ENCODE assay signal across 8 cellular contexts in the genomic region with DNA sequence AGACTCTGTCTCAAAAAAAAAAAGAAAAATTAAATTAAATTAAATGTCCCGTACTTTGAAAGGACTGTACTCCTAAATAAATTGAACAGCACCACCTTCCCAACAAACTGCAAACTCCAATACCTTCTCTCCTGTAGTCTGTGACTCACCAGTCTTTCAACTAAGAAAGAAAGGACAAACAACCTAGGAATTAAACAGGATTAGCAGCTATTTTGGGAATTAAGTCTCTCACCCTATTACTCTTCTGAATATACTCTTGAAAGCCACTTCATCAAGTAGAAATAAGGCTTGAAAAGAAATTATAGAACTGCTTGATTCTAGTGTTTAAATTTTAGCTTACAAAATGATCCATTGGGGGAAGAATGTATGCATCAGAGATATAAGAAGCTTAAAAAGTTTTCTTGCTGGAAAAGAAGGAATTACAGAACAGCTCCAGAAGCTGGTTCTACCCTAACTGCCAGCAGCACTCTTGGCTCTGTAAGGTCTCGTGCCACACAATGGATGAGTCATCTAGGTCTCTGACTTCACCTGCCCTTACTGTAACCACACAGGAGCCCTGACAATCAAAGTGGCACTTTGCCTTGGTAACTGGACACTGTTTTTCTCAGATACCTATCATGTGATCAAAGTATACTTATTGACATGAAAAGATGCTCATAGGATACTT. TPM values are rescaled to one million over a fixed set of nuclear protein-coding genes. Genes with fewer than 3 reads are reported as not detected.
DNase-seq lines count a peak whose midpoint lies in the region; ATAC-seq and TF ChIP-seq lines count a peak whose summit lies in the region.

No MANE protein-coding gene starts in this region.

- peaks cover 45% of the 10 kb centered on the region for H3K79me2 ChIP-seq in OCI-LY3 (ENCODE audit: low read length)

- H3K27me3 ChIP-seq in OCI-LY3 (ENCODE audit: low read depth, low read length), result no peaks in the 10 kb centered on the region
- H3K27me3 ChIP-seq in naive thymus-derived CD4-positive, alpha-beta T cell (ENCODE audit: control insufficient read depth in 2 of 2, insufficient read depth in 2 of 2, low read length in 2 of 2), result no peaks in the 10 kb centered on the region

- no peak for TF ChIP-seq CTCF in OCI-LY3 (IDR thresholded peaks at IDR 0.05; ENCODE audit: low read depth, low read length)
- no peak for TF ChIP-seq CTCF in chondrocyte (IDR thresholded peaks at IDR 0.05)

- no peaks in the 10 kb centered on the region for H3K9me3 Mint-ChIP-seq in activated naive CD8-positive, alpha-beta T cell treated with anti-CD3 and anti-CD28 coated beads, Interleukin-2, amount 50 U/mL, for 24 hours
- no peaks in the 10 kb centered on the region for H3K9me3 Mint-ChIP-seq in naive thymus-derived CD4-positive, alpha-beta T cell
- no peaks in the 10 kb centered on the region for H3K9me3 Mint-ChIP-seq in chondrocyte (ENCODE audit: low read depth)

- CTCF ChIA-PET in HEK293T (lab: Yijun Ruan, JAX), result interaction anchor here (0.6 to 1.3 kb wide), 5 partner anchors 9 to 148 kb away, joined by 3 to 5 read pairs (median 4); no protein-coding TSS in a partner anchor
- CTCF ChIA-PET in naive thymus-derived CD4-positive, alpha-beta T cell (lab: Charles Lee), result interaction anchor here (0.7 kb wide), 1 partner anchor 597 kb away, joined by 3 read pairs; no protein-coding TSS in a partner anchor

- peak overlapping the region; percentile 20 for H3K4me3 ChIP-seq in OCI-LY3 (ENCODE audit: low read length)
- H3K4me3 ChIP-seq in naive thymus-derived CD4-positive, alpha-beta T cell (ENCODE audit: low read length), result no peak overlapping the region

- H3K27ac ChIP-seq in OCI-LY3 (ENCODE audit: low read length), result no peak overlapping the region; the same call in 1 of the 2 replicates
- H3K27ac ChIP-seq in naive thymus-derived CD4-positive, alpha-beta T cell (ENCODE audit: low read depth, low read length), result peak overlapping the region; percentile 10

- intact Hi-C loops in naive thymus-derived CD4-positive, alpha-beta T cell (cut with micrococcal nuclease), result loop anchor here (5.0 kb wide), 2 partner anchors 33 to 178 kb away; a partner anchor contains a TSS
- intact Hi-C loops in left ventricle myocardium superior (cut with micrococcal nuclease), result no loop called here

- H3K36me3 Mint-ChIP-seq in activated naive CD8-positive, alpha-beta T cell treated with anti-CD3 and anti-CD28 coated beads, Interleukin-2, amount 50 U/mL, for 24 hours (ENCODE audit: low read depth), result peaks cover 7% of the 10 kb centered on the region
- H3K36me3 Mint-ChIP-seq in naive thymus-derived CD4-positive, alpha-beta T cell, result peaks cover 0 to 5% (median 0%) of the 10 kb centered on the region in 5 donors
- H3K36me3 Mint-ChIP-seq in chondrocyte (ENCODE audit: low read depth), result peaks cover 2% of the 10 kb centered on the region

- peak overlapping the region; percentile 39 for H3K27ac Mint-ChIP-seq in activated naive CD8-positive, alpha-beta T cell treated with anti-CD3 and anti-CD28 coated beads, Interleukin-2, amount 50 U/mL, for 24 hours
- peak overlapping the region in 6 of 9 donors; percentile 24 to 86 (median 82) for H3K27ac Mint-ChIP-seq in naive thymus-derived CD4-positive, alpha-beta T cell
- H3K27ac Mint-ChIP-seq in chondrocyte (ENCODE audit: unreplicated experiment), result no peak overlapping the region

- no peaks in the 10 kb centered on the region for H3K27me3 Mint-ChIP-seq in activated naive CD8-positive, alpha-beta T cell treated with anti-CD3 and anti-CD28 coated beads, Interleukin-2, amount 50 U/mL, for 24 hours
- no peaks in the 10 kb centered on the region for H3K27me3 Mint-ChIP-seq in naive thymus-derived CD4-positive, alpha-beta T cell
- no peaks in the 10 kb centered on the region for H3K27me3 Mint-ChIP-seq in chondrocyte (ENCODE audit: low read depth)

- peak overlapping the region; percentile 35 for H3K4me3 Mint-ChIP-seq in activated naive CD8-positive, alpha-beta T cell treated with anti-CD3 and anti-CD28 coated beads, Interleukin-2, amount 50 U/mL, for 24 hours
- H3K4me3 Mint-ChIP-seq in naive thymus-derived CD4-positive, alpha-beta T cell, result peak overlapping the region in 9 of 10 donors; percentile 5 to 78 (median 50)
- H3K4me3 Mint-ChIP-seq in chondrocyte (ENCODE audit: unreplicated experiment), result no peak overlapping the region

- POLR2A ChIA-PET in HEK293T (lab: Yijun Ruan, JAX), result no interaction called here
- POLR2A ChIA-PET in naive thymus-derived CD4-positive, alpha-beta T cell (lab: Charles Lee), result interaction anchor here (0.7 kb wide), 1 partner anchor 64 kb away, joined by 3 read pairs; no protein-coding TSS in a partner anchor

- peak overlapping the region; percentile 31; the same call in 1 of the 2 replicates for H3K9ac ChIP-seq in OCI-LY3 (ENCODE audit: low read length)

- no peaks in the 10 kb centered on the region for H3K9me3 ChIP-seq in OCI-LY3 (ENCODE audit: insufficient read depth, low read length)
- no peaks in the 10 kb centered on the region for H3K9me3 ChIP-seq in naive thymus-derived CD4-positive, alpha-beta T cell (ENCODE audit: control insufficient read depth in 2 of 3, low read length in 3 of 3)

- in situ Hi-C loops in Caki2 (cut with HindIII; ENCODE audit: low pct_unique_long_range_greater_than_20kb, low sequenced_read_pairs), result no loop called here

- peaks cover 15% of the 10 kb centered on the region for H4K20me1 ChIP-seq in OCI-LY3 (ENCODE audit: insufficient read depth, low read length)

- H3K4me2 ChIP-seq in OCI-LY3 (ENCODE audit: low read length), result peak overlapping the region; percentile 78

- H3K36me3 ChIP-seq in OCI-LY3 (replicated peaks; ENCODE audit: low read depth, low read length), result peaks cover 13% of the 10 kb centered on the region
- H3K36me3 ChIP-seq in naive thymus-derived CD4-positive, alpha-beta T cell (ENCODE audit: control insufficient read depth in 2 of 3, insufficient read depth in 3 of 3, low read length in 3 of 3), result no peaks in the 10 kb centered on the region

- H3K4me1 ChIP-seq in OCI-LY3 (ENCODE audit: low read length), result peaks cover 29% of the 10 kb centered on the region
- peaks cover 11 to 21% of the 10 kb centered on the region in 2 donors for H3K4me1 ChIP-seq in naive thymus-derived CD4-positive, alpha-beta T cell (ENCODE audit: control insufficient read depth in 2 of 2, insufficient read depth in 2 of 2, low read length in 2 of 2)

- H2AFZ ChIP-seq in OCI-LY3 (ENCODE audit: low read depth, low read length), result peak overlapping the region; percentile 37; the same call in 1 of the 2 replicates

- DNase-seq in Caki2 (ENCODE audit: low read depth) (peak; percentile 82), HEK293T (ENCODE audit: extremely low spot score) (no peak), left ventricle myocardium superior (no peak), chondrocyte (ENCODE audit: low spot score) (no peak), AG08395 (ENCODE audit: low spot score) (no peak)
- peak; percentile 23 for DNase-seq in activated naive CD8-positive, alpha-beta T cell treated with anti-CD3 and anti-CD28 coated beads, Interleukin-2, amount 50 U/mL, for 24 hours
- DNase-seq in naive thymus-derived CD4-positive, alpha-beta T cell, result peak in 1 of 9 donors; percentile 38

- ATAC-seq in activated naive CD8-positive, alpha-beta T cell treated with anti-CD3 and anti-CD28 coated beads, Interleukin-2, amount 50 U/mL, for 24 hours, result peak; percentile 67
- ATAC-seq in naive thymus-derived CD4-positive, alpha-beta T cell, result peak; percentile 55
- no peak for ATAC-seq in left ventricle myocardium superior

- peaks cover 14% of the 10 kb centered on the region for H3K4me1 Mint-ChIP-seq in activated naive CD8-positive, alpha-beta T cell treated with anti-CD3 and anti-CD28 coated beads, Interleukin-2, amount 50 U/mL, for 24 hours
- H3K4me1 Mint-ChIP-seq in naive thymus-derived CD4-positive, alpha-beta T cell, result peaks cover 5 to 34% (median 24%) of the 10 kb centered on the region in 7 donors
- H3K4me1 Mint-ChIP-seq in chondrocyte (ENCODE audit: low read depth), result peaks cover 23% of the 10 kb centered on the region

TF ChIP-seq in HEK293T, 16 proteins besides CTCF, POLR2A, EP300 and RAD21:
- TF ChIP-seq L3MBTL2 (conservative IDR thresholded peaks at IDR 0.05) (no peak), FOXM1 (IDR thresholded peaks at IDR 0.05; ENCODE audit: borderline replicate concordance) (no peak)
- TF ChIP-seq, protein P1, sequence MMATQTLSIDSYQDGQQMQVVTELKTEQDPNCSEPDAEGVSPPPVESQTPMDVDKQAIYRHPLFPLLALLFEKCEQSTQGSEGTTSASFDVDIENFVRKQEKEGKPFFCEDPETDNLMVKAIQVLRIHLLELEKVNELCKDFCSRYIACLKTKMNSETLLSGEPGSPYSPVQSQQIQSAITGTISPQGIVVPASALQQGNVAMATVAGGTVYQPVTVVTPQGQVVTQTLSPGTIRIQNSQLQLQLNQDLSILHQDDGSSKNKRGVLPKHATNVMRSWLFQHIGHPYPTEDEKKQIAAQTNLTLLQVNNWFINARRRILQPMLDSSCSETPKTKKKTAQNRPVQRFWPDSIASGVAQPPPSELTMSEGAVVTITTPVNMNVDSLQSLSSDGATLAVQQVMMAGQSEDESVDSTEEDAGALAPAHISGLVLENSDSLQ (IDR thresholded peaks at IDR 0.05), result 0 out of 2 replicates have a peak, but pooled peaks have one; percentile 25
TF ChIP-seq in HEK293T: peak in this region for 1.

RNA-seq across cellular contexts. Expression of a gene that starts 57.0 kb away (rescaled TPM):
- 47.1 and 78.6 TPM in 2 replicates for total RNA-seq in Caki2 (2014; rRNA removed; shearing (Covaris generic); ENCODE audit: low replicate concordance)
- total RNA-seq in naive thymus-derived CD4-positive, alpha-beta T cell, result 10 to 100 TPM; 41.0 to 52.2 (median 47.7) TPM
- 10 to 100 TPM; 33.7 to 38.1 TPM for polyA plus RNA-seq in naive thymus-derived CD4-positive, alpha-beta T cell
- total RNA-seq in left ventricle myocardium superior (9.4 TPM), chondrocyte (77.2 to 81.3 TPM (median 80.9 TPM) in 3 replicates)

RNA-seq across cellular contexts. Expression of a gene that starts 59.2 kb away (rescaled TPM):
- 22.0 and 25.7 TPM in 2 replicates for total RNA-seq in Caki2 (2014; rRNA removed; shearing (Covaris generic); ENCODE audit: low replicate concordance)
- 10 to 100 TPM in 4 of 5 experiments, 1 to 10 TPM in 1; 9.8 to 33.6 (median 11.2) TPM for total RNA-seq in naive thymus-derived CD4-positive, alpha-beta T cell
- polyA plus RNA-seq in naive thymus-derived CD4-positive, alpha-beta T cell, result 10 to 100 TPM in 1 of 2 donors, 1 to 10 TPM in 1; 5.4 to 11.6 TPM
- total RNA-seq in left ventricle myocardium superior, result 15.0 TPM
- 90.3 to 120 TPM (median 114 TPM) in 3 replicates for total RNA-seq in chondrocyte

Comparison
In these comparisons a context has a peak if more than half of its experiments do, and no peak if none do; other contexts are left out.
1. DNase-seq: peak in Caki2 (single experiment) and activated naive CD8-positive, alpha-beta T cell treated with anti-CD3 and anti-CD28 coated beads, Interleukin-2, amount 50 U/mL, for 24 hours (single experiment); none in HEK293T (single experiment), left ventricle myocardium superior (single experiment), chondrocyte (single experiment) and AG08395 (single experiment).